In the genomic region with DNA sequence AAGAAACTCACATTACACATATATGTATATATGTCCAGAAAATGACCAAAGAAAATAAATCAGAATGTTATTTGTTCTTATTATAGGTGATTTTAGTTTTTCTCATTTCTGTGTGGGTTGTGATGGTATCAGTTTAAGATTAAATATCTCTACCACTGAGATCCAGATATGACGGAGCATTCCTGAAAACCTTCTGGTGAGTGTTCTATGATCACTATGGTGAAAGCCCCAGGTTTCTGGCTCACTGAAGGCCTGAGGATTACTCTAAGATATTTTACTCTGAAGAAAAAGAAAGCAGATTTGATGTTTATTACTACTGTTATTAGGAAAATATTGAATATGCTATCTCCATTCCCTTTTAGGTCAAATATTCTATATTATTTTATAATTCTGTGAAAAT, we compare ENCODE assay signal across 35 cellular contexts.
"Had no signal": no experiment of that assay in that cellular context is flagged by ENCODE, and none has a peak within 500 bp of the region (broad histone marks: within the 10 kb centered on the region; RNA-seq: fewer than 3 reads in every experiment).

No MANE protein-coding gene starts in this region.

- H3K4me3 Mint-ChIP-seq: activated B cell treated with CpG ODN at 0.5 μM for 24 hours; activated CD4-positive, alpha-beta memory T cell treated with anti-CD3 and anti-CD28 coated beads for 36 hours; activated naive CD8-positive, alpha-beta T cell treated with anti-CD3 and anti-CD28 coated beads for 36 hours had no signal

- H3K27ac Mint-ChIP-seq: activated B cell treated with CpG ODN at 0.5 μM for 24 hours; activated CD4-positive, alpha-beta memory T cell treated with anti-CD3 and anti-CD28 coated beads for 36 hours; activated naive CD8-positive, alpha-beta T cell treated with anti-CD3 and anti-CD28 coated beads for 36 hours had no signal

- H3K27me3 ChIP-seq: body of pancreas, MG63, Peyer's patch had no signal

- H3K9me3 ChIP-seq: body of pancreas, MG63, Peyer's patch had no signal

- H3K4me1 Mint-ChIP-seq: activated B cell treated with CpG ODN at 0.5 μM for 24 hours; activated naive CD8-positive, alpha-beta T cell treated with anti-CD3 and anti-CD28 coated beads for 36 hours had no signal

- H3K9me3 Mint-ChIP-seq: activated B cell treated with CpG ODN at 0.5 μM for 24 hours; activated CD4-positive, alpha-beta memory T cell treated with anti-CD3 and anti-CD28 coated beads for 36 hours; activated naive CD8-positive, alpha-beta T cell treated with anti-CD3 and anti-CD28 coated beads for 36 hours had no signal

- DNase-seq: activated B cell treated with CpG ODN at 0.5 μM for 24 hours; activated CD4-positive, alpha-beta memory T cell treated with anti-CD3 and anti-CD28 coated beads for 36 hours; activated CD4-positive, alpha-beta T cell treated with anti-CD3 and anti-CD28 coated beads for 4 hours; activated CD4-positive, alpha-beta T cell treated with anti-CD3 and anti-CD28 coated beads, Interleukin-2, amount 50 U/mL, for 1 hour; activated CD4-positive, CD25-positive, alpha-beta regulatory T cell treated with anti-CD3 and anti-CD28 coated beads, Interleukin-2, amount 50 U/mL, for 72 hours; activated CD8-positive, alpha-beta memory T cell treated with anti-CD3 and anti-CD28 coated beads, Interleukin-2, amount 50 U/mL, for 4 hours; activated effector memory CD4-positive, alpha-beta T cell treated with anti-CD3 and anti-CD28 coated beads, Interleukin-2, amount 50 U/mL, for 16 hours; activated naive CD4-positive, alpha-beta T cell; activated naive CD4-positive, alpha-beta T cell treated with anti-CD3 and anti-CD28 coated beads, Interleukin-2, amount 50 U/mL, for 16 hours; activated naive CD8-positive, alpha-beta T cell treated with anti-CD3 and anti-CD28 coated beads for 36 hours; activated T-cell treated with anti-CD3 and anti-CD28 coated beads, Interleukin-2, amount 50 U/mL, for 48 hours; body of pancreas; caudate nucleus; cerebellar nuclear complex; Kasumi-1; KG1; MG63; NCI-H1048; NCI-H1105 treated with DMSO at 0.1 percent for 48 hours; NCI-H1436; NCI-H1694; NCI-H1930; NCI-H2081 treated with DMSO at 0.1 percent for 48 hours; NCI-H226; NCI-H446 treated with DMSO at 0.1 percent for 48 hours; NCI-H524; NCI-H69; PC-3; Peyer's patch; SIG-M5; SW 1271; T-helper 1 cell; T-helper 9 cell had no signal

- H3K4me3 ChIP-seq: body of pancreas, MG63, Peyer's patch had no signal

- ATAC-seq: body of pancreas, PC-3, Right ventricle myocardium inferior had no signal

- H3K36me3 ChIP-seq: MG63, Peyer's patch had no signal

- H3K36me3 Mint-ChIP-seq: activated CD4-positive, alpha-beta memory T cell treated with anti-CD3 and anti-CD28 coated beads for 36 hours; activated naive CD8-positive, alpha-beta T cell treated with anti-CD3 and anti-CD28 coated beads for 36 hours had no signal

- H3K4me1 ChIP-seq: body of pancreas, Peyer's patch had no signal

- H3K27ac ChIP-seq: body of pancreas, Peyer's patch, VCaP had no signal
